Comparison of ENCODE assay signal across 19 cellular contexts in genomic region chr9:123169926-123170325, GRCh38.
"Had no signal": no experiment of that assay in that cellular context is flagged by ENCODE, and none has a peak within 500 bp of the region (broad histone marks: within the 10 kb centered on the region; RNA-seq: fewer than 3 reads in every experiment).

No MANE protein-coding gene starts in this region.

- H3K9ac ChIP-seq: neural progenitor cell had no signal

- H3K27me3 Mint-ChIP-seq: activated naive CD8-positive, alpha-beta T cell; activated T-cell treated with anti-CD3 and anti-CD28 coated beads, Interleukin-2, amount 50 U/mL, for 24 hours; naive thymus-derived CD8-positive, alpha-beta T cell had no signal

- H3K36me3 ChIP-seq: adrenal gland, colonic mucosa, gastroesophageal sphincter, left ventricle myocardium inferior, neural progenitor cell, transverse colon had no signal

- H3K4me3 Mint-ChIP-seq: activated naive CD8-positive, alpha-beta T cell; activated T-cell treated with anti-CD3 and anti-CD28 coated beads, Interleukin-2, amount 50 U/mL, for 24 hours; naive thymus-derived CD8-positive, alpha-beta T cell; neural progenitor cell; stimulated activated effector memory CD8-positive, alpha-beta T cell treated with anti-CD3 and anti-CD28 coated beads, Interleukin-12 subunit alpha, Interleukin-12 subunit beta, amount 100 ng/mL, for 72 hours had no signal

- H3K27me3 ChIP-seq: adrenal gland, colonic mucosa, dorsolateral prefrontal cortex, esophagus squamous epithelium, gastroesophageal sphincter, neural progenitor cell, transverse colon had no signal

- H3K9me3 Mint-ChIP-seq: activated T-cell treated with anti-CD3 and anti-CD28 coated beads, Interleukin-2, amount 50 U/mL, for 24 hours; activated T-helper 2 cell treated with anti-CD3 and anti-CD28 coated beads, Interferon-gamma antibody, Interleukin-2, Interleukin-4, amounts not matched to agents 10 μg/mL and 5 μg/mL and 100 μg/mL, durations not matched to agents 14 hours and 24 hours and 36 hours; naive thymus-derived CD8-positive, alpha-beta T cell; neural progenitor cell; stimulated activated effector memory CD8-positive, alpha-beta T cell treated with anti-CD3 and anti-CD28 coated beads, Interleukin-12 subunit alpha, Interleukin-12 subunit beta, amount 100 ng/mL, for 72 hours had no signal

- H3K4me1 ChIP-seq: adrenal gland, colonic mucosa, esophagus squamous epithelium, gastroesophageal sphincter, neural progenitor cell, transverse colon had no signal

- DNase-seq: activated naive CD4-positive, alpha-beta T cell; activated T-cell treated with anti-CD3 and anti-CD28 coated beads, Interleukin-2, amount 50 U/mL, for 24 hours; adrenal gland; colonic mucosa; dorsolateral prefrontal cortex; esophagus squamous epithelium; head of caudate nucleus; left ventricle myocardium inferior; naive thymus-derived CD8-positive, alpha-beta T cell; posterior cingulate gyrus; small intestine; stimulated activated CD4-positive, alpha-beta T cell treated with anti-CD3 and anti-CD28 coated beads, Interleukin-2, amount 100 ng/mL, for 24 hours; transverse colon had no signal

- H2AFZ ChIP-seq: neural progenitor cell had no signal

- H3K4me1 Mint-ChIP-seq: neural progenitor cell had no signal

- H3K27ac ChIP-seq: adrenal gland, colonic mucosa, dorsolateral prefrontal cortex, esophagus squamous epithelium, gastroesophageal sphincter, left ventricle myocardium inferior, neural progenitor cell, transverse colon had no signal

- H3K27ac Mint-ChIP-seq: activated naive CD8-positive, alpha-beta T cell; activated T-cell treated with anti-CD3 and anti-CD28 coated beads, Interleukin-2, amount 50 U/mL, for 24 hours; activated T-helper 2 cell treated with anti-CD3 and anti-CD28 coated beads, Interferon-gamma antibody, Interleukin-2, Interleukin-4, amounts not matched to agents 10 μg/mL and 5 μg/mL and 100 μg/mL, durations not matched to agents 14 hours and 24 hours and 36 hours; naive thymus-derived CD8-positive, alpha-beta T cell; neural progenitor cell; stimulated activated effector memory CD8-positive, alpha-beta T cell treated with anti-CD3 and anti-CD28 coated beads, Interleukin-12 subunit alpha, Interleukin-12 subunit beta, amount 100 ng/mL, for 72 hours had no signal

- H3K4me2 ChIP-seq: neural progenitor cell had no signal

- H3K4me3 ChIP-seq: adrenal gland, colonic mucosa, dorsolateral prefrontal cortex, esophagus squamous epithelium, gastroesophageal sphincter, left ventricle myocardium inferior, neural progenitor cell, transverse colon had no signal

- H3K9me3 ChIP-seq: adrenal gland, colonic mucosa, esophagus squamous epithelium, gastroesophageal sphincter, left ventricle myocardium inferior, transverse colon had no signal

- ATAC-seq: gastroesophageal sphincter; naive thymus-derived CD8-positive, alpha-beta T cell; sciatic nerve; stimulated activated effector memory CD8-positive, alpha-beta T cell treated with anti-CD3 and anti-CD28 coated beads, Interleukin-12 subunit alpha, Interleukin-12 subunit beta, amount 100 ng/mL, for 72 hours had no signal
